13 cellular contexts compared by ENCODE assay signal in genomic region chr1:113975211-113975895, GRCh38. TPM values are rescaled to one million over a fixed set of nuclear protein-coding genes. Genes with fewer than 3 reads are reported as not detected.
DNase-seq lines count a peak whose midpoint lies in the region; ATAC-seq, FAIRE-seq and TF ChIP-seq lines count a peak whose summit lies in the region.
"Had no signal": no experiment of that assay in that cellular context is flagged by ENCODE, and none has a peak within 500 bp of the region (broad histone marks: within the 10 kb centered on the region; RNA-seq: fewer than 3 reads in every experiment).

No MANE protein-coding gene starts in this region.

- H3K79me1 ChIP-seq in H9 (ENCODE audit: insufficient read depth, low read depth, low read length, poor library complexity, severe bottlenecking) = peaks cover under 1% of the 10 kb centered on the region

- peak overlapping the region; percentile 29 for H3K27ac ChIP-seq in A673 (ENCODE audit: low read depth, low read length, poor library complexity, severe bottlenecking)
- no peak overlapping the region for H3K27ac ChIP-seq in H9 (ENCODE audit: insufficient read length, low read depth, low read length)
- no peak overlapping the region for H3K27ac ChIP-seq in HepG2 (ENCODE audit: extremely low read length, insufficient read depth, low read length)
- H3K27ac ChIP-seq: adrenal gland had no signal

- TF ChIP-seq CTCF in A673 (conservative IDR thresholded peaks at IDR 0.05; ENCODE audit: low read depth, low read length) (no peak), H9 (conservative IDR thresholded peaks at IDR 0.05) (no peak), HepG2 (CRISPR knock-in tag; IDR thresholded peaks at IDR 0.05) (no peak)

- peak overlapping the region in 2 of 3 experiments; percentile 67 to 74; a peak in 4 of 7 replicates for H3K27ac Mint-ChIP-seq in H9
- peak overlapping the region; percentile 39 for H3K27ac Mint-ChIP-seq in T-helper 2 cell treated with Interferon-gamma antibody and Interleukin-4, amounts not matched to agents 5 μg/mL and 100 μg/mL, for 36 hours

- no peak for TF ChIP-seq POLR2A in HepG2 (IDR thresholded peaks at IDR 0.05; ENCODE audit: insufficient read depth in 1 of 2, low read depth in 2 of 2, low read length in 2 of 2)

- H4K20me1 ChIP-seq in H9 (ENCODE audit: control insufficient read depth, insufficient read depth, insufficient read length) (no peaks in the 10 kb centered on the region), HepG2 (ENCODE audit: insufficient read depth, low read length) (no peaks in the 10 kb centered on the region)

- H3K4me2 ChIP-seq in H9 (ENCODE audit: insufficient read depth, insufficient read length, low read length) = no peak overlapping the region
- H3K4me2 ChIP-seq in HepG2 (ENCODE audit: low read depth, low read length) = no peak overlapping the region

- H4K91ac ChIP-seq in H9 (ENCODE audit: insufficient read length, low read depth, low read length) = no peak overlapping the region

- no peak overlapping the region for H3K56ac ChIP-seq in H9 (ENCODE audit: insufficient read length, low read depth, low read length)

- H3K4me1 Mint-ChIP-seq in H9 = peaks cover 57% of the 10 kb centered on the region in 2 experiments
- H3K4me1 Mint-ChIP-seq in T-helper 2 cell treated with Interferon-gamma antibody and Interleukin-4, amounts not matched to agents 5 μg/mL and 100 μg/mL, for 36 hours (ENCODE audit: low read depth) = peaks cover 39% of the 10 kb centered on the region

- no peaks in the 10 kb centered on the region for H3K27me3 ChIP-seq in A673 (replicated peaks; ENCODE audit: insufficient read depth, low read depth, low read length, poor library complexity)
- no peaks in the 10 kb centered on the region for H3K27me3 ChIP-seq in H9 (ENCODE audit: insufficient read depth, low read length)
- no peaks in the 10 kb centered on the region; a peak in 1 of 5 replicates for H3K27me3 ChIP-seq in HepG2 (ENCODE audit: control insufficient read depth in 1 of 2, insufficient read depth in 2 of 2, low read length in 2 of 2)
- H3K27me3 ChIP-seq: adrenal gland had no signal

- ATAC-seq in HepG2 = no peak

- H3K9ac ChIP-seq in H9 (ENCODE audit: extremely low read depth, insufficient read length, low read length) (no peak overlapping the region), HepG2 (ENCODE audit: insufficient read depth, low read depth, low read length) (no peak overlapping the region)

- no peak overlapping the region for H2AK5ac ChIP-seq in H9 (ENCODE audit: insufficient read length, low read length)

- no peak overlapping the region for H3T11ph ChIP-seq in H9 (ENCODE audit: low read length)

- CTCF ChIA-PET in A673 (lab: Charles Lee) (no interaction called here), HepG2 (lab: Yijun Ruan, JAX; ENCODE audit: low intra/inter-chr PET ratio, low total read pairs) (no interaction called here)

- H3K9me3 ChIP-seq in A673 (ENCODE audit: low read depth, low read length, poor library complexity, severe bottlenecking) = no peaks in the 10 kb centered on the region
- no peaks in the 10 kb centered on the region for H3K9me3 ChIP-seq in H9 (ENCODE audit: control insufficient read depth, low read depth, low read length)
- H3K9me3 ChIP-seq in HepG2 (ENCODE audit: low read length) = no peaks in the 10 kb centered on the region
- H3K9me3 ChIP-seq: adrenal gland had no signal

- no peak overlapping the region for H2AFZ ChIP-seq in H9 (ENCODE audit: low read length)
- no peak overlapping the region for H2AFZ ChIP-seq in HepG2 (ENCODE audit: low read length)

- H2BK12ac ChIP-seq in H9 (ENCODE audit: insufficient read length, low read depth, low read length) = no peak overlapping the region

- H2BK120ac ChIP-seq in H9 (ENCODE audit: low read depth, low read length, poor library complexity, severe bottlenecking) = no peak overlapping the region

- no peak overlapping the region for H2BK5ac ChIP-seq in H9 (ENCODE audit: insufficient read length, low read length)

- peaks cover 20 to 46% (median 45%) of the 10 kb centered on the region in 3 experiments for H3K36me3 Mint-ChIP-seq in H9 (ENCODE audit: insufficient read depth in 1 of 3, low read depth in 3 of 3)
- peaks cover 39% of the 10 kb centered on the region for H3K36me3 Mint-ChIP-seq in T-helper 2 cell treated with Interferon-gamma antibody and Interleukin-4, amounts not matched to agents 5 μg/mL and 100 μg/mL, for 36 hours (ENCODE audit: low read depth)

- peaks cover 10% of the 10 kb centered on the region for H3K23me2 ChIP-seq in H9 (ENCODE audit: insufficient read length, low read depth, low read length, poor library complexity, severe bottlenecking)

- no peak overlapping the region for H2BK15ac ChIP-seq in H9 (ENCODE audit: low read depth, low read length)

- no peak for TF ChIP-seq RAD21 in HepG2 (CRISPR knock-in tag; IDR thresholded peaks at IDR 0.05)

- H4K8ac ChIP-seq in H9 (replicated peaks; ENCODE audit: insufficient read length, low read depth, low read length) = no peak overlapping the region

- H3K9me3 Mint-ChIP-seq in H9 = no peaks in the 10 kb centered on the region
- H3K9me3 Mint-ChIP-seq in T-helper 2 cell treated with Interferon-gamma antibody and Interleukin-4, amounts not matched to agents 5 μg/mL and 100 μg/mL, for 36 hours = no peaks in the 10 kb centered on the region
- H3K9me3 Mint-ChIP-seq: naive B cell had no signal

- no peaks in the 10 kb centered on the region for H3K27me3 Mint-ChIP-seq in H9 (ENCODE audit: low read depth)
- H3K27me3 Mint-ChIP-seq in T-helper 2 cell treated with Interferon-gamma antibody and Interleukin-4, amounts not matched to agents 5 μg/mL and 100 μg/mL, for 36 hours (ENCODE audit: low read depth) = no peaks in the 10 kb centered on the region
- H3K27me3 Mint-ChIP-seq: naive B cell had no signal

- POLR2A ChIA-PET in A673 (lab: Charles Lee; ENCODE audit: low non-redundant PET) = no interaction called here
- POLR2A ChIA-PET in HepG2 (lab: Yijun Ruan, JAX) = no interaction called here

- H3K4me1 ChIP-seq in A673 (ENCODE audit: insufficient read depth, low read length, poor library complexity, severe bottlenecking) = peaks cover 36% of the 10 kb centered on the region
- H3K4me1 ChIP-seq in H9 (ENCODE audit: insufficient read depth, low read length) = peaks cover 9% of the 10 kb centered on the region
- peaks cover 22% of the 10 kb centered on the region for H3K4me1 ChIP-seq in HepG2 (ENCODE audit: insufficient read depth, low read length)

- H3K23ac ChIP-seq in H9 (ENCODE audit: insufficient read length, low read depth, low read length) = no peak overlapping the region

- no peak overlapping the region for H3K4me3 Mint-ChIP-seq in H9
- H3K4me3 Mint-ChIP-seq in T-helper 2 cell treated with Interferon-gamma antibody and Interleukin-4, amounts not matched to agents 5 μg/mL and 100 μg/mL, for 36 hours = no peak overlapping the region
- H3K4me3 Mint-ChIP-seq: naive B cell had no signal

- H3K18ac ChIP-seq in H9 (ENCODE audit: insufficient read length, low read depth, low read length) = no peak overlapping the region

- no peak overlapping the region for H2BK20ac ChIP-seq in H9 (ENCODE audit: low read depth, low read length, poor library complexity, severe bottlenecking)

- WGBS in H9 (ENCODE audit: extremely low coverage, insufficient read length, low lambda C conversion rate) = no CpG with 5 or more reads among the region's 4 CpGs
- 96% methylated on average over 4 of the region's 4 CpGs for WGBS in HepG2 (ENCODE audit: low lambda C conversion rate)

- H3K4ac ChIP-seq in H9 (ENCODE audit: low read depth, low read length) = no peak overlapping the region

- TF ChIP-seq EP300 in HepG2 (IDR thresholded peaks at IDR 0.05; ENCODE audit: low read depth in 2 of 2, low read length in 2 of 2) (no peak), HepG2 (CRISPR knock-in tag; IDR thresholded peaks at IDR 0.05; ENCODE audit: borderline replicate concordance) (no peak)

- DNase-seq in A673 (ENCODE audit: low spot score) = no peak
- DNase-seq in H9 = no peak
- no peak for DNase-seq in T-helper 2 cell treated with Interferon-gamma antibody and Interleukin-4, amounts not matched to agents 5 μg/mL and 100 μg/mL, for 36 hours (ENCODE audit: low spot score)
- peak; percentile 48 for DNase-seq in fibroblast of peridontal ligament (ENCODE audit: extremely low read depth)
- DNase-seq in effector CD8-positive, alpha-beta T cell (lab: John Stamatoyannopoulos, UW) = no peak
- DNase-seq in HepG2 (ENCODE audit: low spot score) = no peak
- no peak for DNase-seq in NCI-H1417 (lab: John Stamatoyannopoulos, UW)
- no peak for DNase-seq in NCI-H524 treated with DMSO at 0.1 percent for 48 hours (lab: John Stamatoyannopoulos, UW)
- DNase-seq: adrenal gland, C1 segment of cervical spinal cord, naive B cell, NCI-H2029, SW 1271 had no signal

- H3K79me2 ChIP-seq in H9 (ENCODE audit: insufficient read depth, low read length) = no peaks in the 10 kb centered on the region
- no peaks in the 10 kb centered on the region for H3K79me2 ChIP-seq in HepG2 (ENCODE audit: insufficient read depth, low read length)

- H3K4me3 ChIP-seq in A673 (ENCODE audit: low read depth, low read length, poor library complexity, severe bottlenecking) = no peak overlapping the region
- H3K4me3 ChIP-seq in HepG2 (replicated peaks in 1 of 3; ENCODE audit: insufficient read depth in 1 of 3, low read depth in 2 of 3, low read length in 3 of 3) = no peak overlapping the region
- H3K4me3 ChIP-seq: adrenal gland had no signal

- H4K5ac ChIP-seq in H9 (ENCODE audit: insufficient read length, low read depth, low read length) = no peak overlapping the region

- FAIRE-seq in HepG2 (lab: Jason Lieb, UNC) = no peak

- intact Hi-C loops in A673 (cut with micrococcal nuclease; ENCODE audit: unreplicated experiment) (loop anchor here (5.0 kb wide), 4 partner anchors 138 to 697 kb away; partner anchors contain the start of gene DENND2C), HepG2 (cut with micrococcal nuclease; ENCODE audit: unreplicated experiment) (no loop called here)

- in situ Hi-C loops in HepG2 (cut with HindIII; ENCODE audit: extremely low pct_ligation_motif_present, low pct_unique_long_range_greater_than_20kb) = loop anchor here (5.0 kb wide), 1 partner anchor 307 kb away; no protein-coding TSS in a partner anchor

- no peak overlapping the region for H3K14ac ChIP-seq in H9 (ENCODE audit: insufficient read depth, low read length)

- H3K36me3 ChIP-seq in A673 (ENCODE audit: insufficient read depth, low read length, poor library complexity, severe bottlenecking) (peaks cover 48% of the 10 kb centered on the region), HepG2 (replicated peaks in 1 of 2; ENCODE audit: control insufficient read depth in 1 of 2, insufficient read depth in 2 of 2, low read length in 2 of 2) (peaks cover 18 to 41% of the 10 kb centered on the region in 2 experiments)

- BruUV-seq in A673 (replicated peaks; lab: Mats Ljungman, UMichigan) (no TSS peak), HepG2 (replicated peaks; lab: Mats Ljungman, UMichigan) (no TSS peak)

RNA-seq across cellular contexts. Expression of gene OLFML3, which starts 3.9 kb away (rescaled TPM):
- 319 and 349 TPM in 2 replicates for total RNA-seq in A673 (2021)
- total RNA-seq in H9 (2021) = 171 and 176 TPM in 2 replicates
- 2.1 and 5.1 TPM in 2 replicates for total RNA-seq in HepG2 (2016; rRNA removed; fragmentation: Illumina TruSeq; extraction: Trizol)
- total RNA-seq in HepG2 (2016; cell fraction: cytosol; rRNA removed; fragmentation: Illumina TruSeq; extraction: Trizol; ENCODE audit: low read depth) = 0.71 and 0.81 TPM in 2 replicates
- 1.9 and 5.7 TPM in 2 replicates for total RNA-seq in HepG2 (2016; cell fraction: insoluble cytoplasmic fraction; rRNA removed; fragmentation: Illumina TruSeq; extraction: Trizol)
- 1.1 TPM in 2 replicates for total RNA-seq in HepG2 (2016; cell fraction: membrane; rRNA removed; fragmentation: Illumina TruSeq; extraction: Trizol)
- total RNA-seq in HepG2 (2016; cell fraction: nucleus; rRNA removed; fragmentation: Illumina TruSeq; extraction: Trizol) = 4.8 and 6.4 TPM in 2 replicates
- polyA plus RNA-seq in HepG2 (2011; rRNA removed) = 1.4 and 2.0 TPM in 2 replicates
- polyA plus RNA-seq in HepG2 (2011; cell fraction: cytosol; rRNA removed) = 1.3 and 1.9 TPM in 2 replicates
- polyA plus RNA-seq in HepG2 (2011; cell fraction: nucleus; rRNA removed) = 0.76 and 0.92 TPM in 2 replicates
- 0.63 and 1.3 TPM in 2 replicates for polyA plus RNA-seq in HepG2 (2012)
- 0.66 and 0.72 TPM in 2 replicates for polyA plus RNA-seq in HepG2 (2016; cell fraction: cytosol; fragmentation: Illumina TruSeq; extraction: Trizol; ENCODE audit: low read depth)
- 2.1 and 2.5 TPM in 2 replicates for polyA plus RNA-seq in HepG2 (2016; cell fraction: insoluble cytoplasmic fraction; fragmentation: Illumina TruSeq; extraction: Trizol; ENCODE audit: low read depth)
- polyA plus RNA-seq in HepG2 (2016; cell fraction: membrane; fragmentation: Illumina TruSeq; extraction: Trizol; ENCODE audit: low read depth) = 0.92 and 1.4 TPM in 2 replicates
- polyA plus RNA-seq in HepG2 (2016; cell fraction: nucleus; fragmentation: Illumina TruSeq; extraction: Trizol; ENCODE audit: insufficient read depth, low read depth) = 8.2 and 9.1 TPM in 2 replicates
- 0.37 and 3.1 TPM in 2 replicates for polyA minus RNA-seq in HepG2 (2011; rRNA and poly(A)+ RNA removed; ENCODE audit: low replicate concordance)
- polyA minus RNA-seq in HepG2 (2011; cell fraction: cytosol; rRNA and poly(A)+ RNA removed) = 0.40 and 0.88 TPM in 2 replicates
- 0.77 and 1.1 TPM in 2 replicates for polyA minus RNA-seq in HepG2 (2011; cell fraction: nucleus; rRNA and poly(A)+ RNA removed)

RNA-seq across cellular contexts. Expression of gene HIPK1, which starts 46.2 kb away (rescaled TPM):
- total RNA-seq in A673 (2021) (71.8 and 81.3 TPM in 2 replicates), H9 (2021) (65.7 and 68.1 TPM in 2 replicates), HepG2 (2016; rRNA removed; fragmentation: Illumina TruSeq; extraction: Trizol) (20.8 and 28.9 TPM in 2 replicates)
- 2.6 and 3.3 TPM in 2 replicates for total RNA-seq in HepG2 (2016; cell fraction: cytosol; rRNA removed; fragmentation: Illumina TruSeq; extraction: Trizol; ENCODE audit: low read depth)
- total RNA-seq in HepG2 (2016; cell fraction: insoluble cytoplasmic fraction; rRNA removed; fragmentation: Illumina TruSeq; extraction: Trizol) = 21.2 and 27.9 TPM in 2 replicates
- 9.1 and 10.1 TPM in 2 replicates for total RNA-seq in HepG2 (2016; cell fraction: membrane; rRNA removed; fragmentation: Illumina TruSeq; extraction: Trizol)
- total RNA-seq in HepG2 (2016; cell fraction: nucleus; rRNA removed; fragmentation: Illumina TruSeq; extraction: Trizol) = 17.6 and 20.7 TPM in 2 replicates
- 31.8 and 33.4 TPM in 2 replicates for polyA plus RNA-seq in HepG2 (2011; rRNA removed)
- 23.7 and 24.9 TPM in 2 replicates for polyA plus RNA-seq in HepG2 (2011; cell fraction: cytosol; rRNA removed)
- polyA plus RNA-seq in HepG2 (2011; cell fraction: nucleus; rRNA removed) = 27.2 and 33.2 TPM in 2 replicates
- polyA plus RNA-seq in HepG2 (2012) = 17.6 and 21.9 TPM in 2 replicates
- polyA plus RNA-seq in HepG2 (2016; cell fraction: cytosol; fragmentation: Illumina TruSeq; extraction: Trizol; ENCODE audit: low read depth) = 0.47 and 0.53 TPM in 2 replicates
- 22.0 and 23.3 TPM in 2 replicates for polyA plus RNA-seq in HepG2 (2016; cell fraction: insoluble cytoplasmic fraction; fragmentation: Illumina TruSeq; extraction: Trizol; ENCODE audit: low read depth)
- 3.1 and 4.1 TPM in 2 replicates for polyA plus RNA-seq in HepG2 (2016; cell fraction: membrane; fragmentation: Illumina TruSeq; extraction: Trizol; ENCODE audit: low read depth)
- polyA plus RNA-seq in HepG2 (2016; cell fraction: nucleus; fragmentation: Illumina TruSeq; extraction: Trizol; ENCODE audit: insufficient read depth, low read depth) = 21.7 and 22.1 TPM in 2 replicates
- 188 and 239 TPM in 2 replicates for polyA minus RNA-seq in HepG2 (2011; rRNA and poly(A)+ RNA removed; ENCODE audit: low replicate concordance)
- 49.5 and 56.5 TPM in 2 replicates for polyA minus RNA-seq in HepG2 (2011; cell fraction: cytosol; rRNA and poly(A)+ RNA removed)
- 32.8 and 43.5 TPM in 2 replicates for polyA minus RNA-seq in HepG2 (2011; cell fraction: nucleus; rRNA and poly(A)+ RNA removed)

Comparison
In these comparisons a context has a peak if more than half of its experiments do, and no peak if none do; other contexts are left out.
1. RNA of gene OLFML3, which starts 3.9 kb away (total RNA-seq): 319 to 349 TPM in A673 and 171 to 176 TPM in H9; 0.71 to 6.4 TPM in HepG2; every median in the first group is over 10 times any median in the second.